3 cellular contexts compared by ENCODE assay signal in genomic region chrX:155223746-155224145, GRCh38. TPM values are rescaled to one million over a fixed set of nuclear protein-coding genes. Genes with fewer than 3 reads are reported as not detected.
"Had no signal": no experiment of that assay in that cellular context is flagged by ENCODE, and none has a peak within 500 bp of the region (broad histone marks: within the 10 kb centered on the region; RNA-seq: fewer than 3 reads in every experiment).

No MANE protein-coding gene starts in this region.

RNA-seq across cellular contexts. Expression of gene RAB39B, which starts 40.5 kb away (rescaled TPM):
- total RNA-seq: psoas muscle, pulmonary artery endothelial cell had no signal
- polyA plus RNA-seq: smooth muscle cell had no signal
